In genomic region chr5:41893074-41893851, GRCh38 we compare ENCODE assay signal across 15 cellular contexts. TPM values are rescaled to one million over a fixed set of nuclear protein-coding genes. Genes with fewer than 3 reads are reported as not detected.
DNase-seq lines count a peak whose midpoint lies in the region; ATAC-seq, FAIRE-seq and TF ChIP-seq lines count a peak whose summit lies in the region.
"Had no signal": no experiment of that assay in that cellular context is flagged by ENCODE, and none has a peak within 500 bp of the region (broad histone marks: within the 10 kb centered on the region; RNA-seq: fewer than 3 reads in every experiment).

No MANE protein-coding gene starts in this region.

- CTCF ChIA-PET in activated CD4-positive, alpha-beta T cell treated with anti-CD3 and anti-CD28 coated beads, Interleukin-2, amount 10 ng/mL, durations not matched to agents 7 days and 5 days (lab: Charles Lee), result interaction anchor here (0.8 to 1.2 kb wide), 4 partner anchors 8 to 152 kb away, joined by 3 to 5 read pairs (median 3); partner anchors contain the start of gene RIMOC1
- CTCF ChIA-PET in GM12878 (lab: Yijun Ruan, JAX), result interaction anchor here (0.6 to 1.6 kb wide), 4 partner anchors 37 to 993 kb away, joined by 3 to 8 read pairs (median 6); no protein-coding TSS in a partner anchor

- in situ Hi-C loops in GM12878 (cut with MboI), result no loop called here

- TF ChIP-seq EP300 in GM12878 (IDR thresholded peaks at IDR 0.05; ENCODE audit: borderline replicate concordance in 1 of 2, control insufficient read depth in 1 of 2, low read depth in 2 of 2, low read length in 2 of 2), result no peak

- no peaks in the 10 kb centered on the region; the same call in 2 of the 3 replicates for H3K9me3 ChIP-seq in GM12878 (replicated peaks; ENCODE audit: control insufficient read depth, insufficient read depth, low read length)
- H3K9me3 ChIP-seq in lower lobe of right lung, result no peaks in the 10 kb centered on the region
- H3K9me3 ChIP-seq: gastroesophageal sphincter, sigmoid colon had no signal

- RAD21 ChIA-PET in GM12878 (lab: Charles Lee; ENCODE audit: unreplicated experiment), result interaction anchor here (2.7 kb wide), 1 partner anchor 11 kb away, joined by 6 read pairs; the partner anchor contains the start of gene RIMOC1

- H3K27me3 ChIP-seq in GM12878 (replicated peaks in 1 of 2; ENCODE audit: control insufficient read depth in 2 of 2, insufficient read depth in 2 of 2, low read length in 1 of 2), result no peaks in the 10 kb centered on the region
- H3K27me3 ChIP-seq in lower lobe of right lung (ENCODE audit: low read depth), result no peaks in the 10 kb centered on the region
- H3K27me3 ChIP-seq: sigmoid colon had no signal

- peak overlapping the region; percentile 5 for H3K4me3 Mint-ChIP-seq in activated CD4-positive, alpha-beta T cell treated with anti-CD3 and anti-CD28 coated beads, Interleukin-2, amount 10 ng/mL, durations not matched to agents 7 days and 5 days
- H3K4me3 Mint-ChIP-seq: effector memory CD8-positive, alpha-beta T cell had no signal

- H3K9ac ChIP-seq in GM12878 (ENCODE audit: control insufficient read depth, insufficient read depth, low read length), result no peak overlapping the region

- peak; percentile 95 for FAIRE-seq in GM12878 (lab: Jason Lieb, UNC)
- FAIRE-seq: keratinocyte had no signal

- POLR2A ChIA-PET in activated CD4-positive, alpha-beta T cell treated with anti-CD3 and anti-CD28 coated beads, Interleukin-2, amount 10 ng/mL, durations not matched to agents 7 days and 5 days (lab: Charles Lee), result no interaction called here
- POLR2A ChIA-PET in GM12878 (lab: Charles Lee), result interaction anchor here (0.7 to 1.5 kb wide), 3 partner anchors 9 to 16 kb away, joined by 3 read pairs; no protein-coding TSS in a partner anchor

- peak overlapping the region; percentile 65 for H3K27ac Mint-ChIP-seq in activated CD4-positive, alpha-beta T cell treated with anti-CD3 and anti-CD28 coated beads, Interleukin-2, amount 10 ng/mL, durations not matched to agents 7 days and 5 days
- H3K27ac Mint-ChIP-seq: effector memory CD8-positive, alpha-beta T cell had no signal

- H3K9me3 Mint-ChIP-seq in activated CD4-positive, alpha-beta T cell treated with anti-CD3 and anti-CD28 coated beads, Interleukin-2, amount 10 ng/mL, durations not matched to agents 7 days and 5 days, result peaks cover 2% of the 10 kb centered on the region
- H3K9me3 Mint-ChIP-seq: effector memory CD8-positive, alpha-beta T cell had no signal

- WGBS in GM12878 (ENCODE audit: insufficient coverage, insufficient replicate concordance, low lambda C conversion rate, missing lambda C conversion rate), result 94% methylated on average over 3 of the region's 3 CpGs

- TF ChIP-seq CTCF in GM12878 (IDR thresholded peaks at IDR 0.05 in 2 of 3, conservative IDR thresholded peaks at IDR 0.05 in 1 of 3; ENCODE audit: control insufficient read depth in 2 of 3, extremely low read depth in 1 of 3, insufficient read depth in 1 of 3, low read depth in 3 of 3, low read length in 3 of 3) (no peak), lower lobe of right lung (IDR thresholded peaks at IDR 0.05) (no peak)

- peak overlapping the region; percentile 80 for H3K4me2 ChIP-seq in GM12878 (ENCODE audit: control insufficient read depth, insufficient read depth)

- TF ChIP-seq RAD21 in GM12878 (IDR thresholded peaks at IDR 0.05; ENCODE audit: insufficient read depth, low read depth, low read length), result no peak

- H3K27ac ChIP-seq in GM12878 (ENCODE audit: control insufficient read depth, insufficient read depth) (peak overlapping the region; percentile 18; the same call in 1 of the 2 replicates), lower lobe of right lung (no peak overlapping the region)
- H3K27ac ChIP-seq: gastroesophageal sphincter, sigmoid colon had no signal

- SMC1A ChIA-PET in GM12878 (lab: Charles Lee; ENCODE audit: uncharacterized antibody, unreplicated experiment), result interaction anchor here (0.7 to 1.8 kb wide), 7 partner anchors 8 to 555 kb away, joined by 3 to 6 read pairs (median 4); partner anchors contain the start of gene RIMOC1

- peak overlapping the region; percentile 82 for H2AFZ ChIP-seq in GM12878 (ENCODE audit: control insufficient read depth, low read depth, low read length)

- H4K20me1 ChIP-seq in GM12878 (ENCODE audit: control insufficient read depth, insufficient read depth), result no peaks in the 10 kb centered on the region

- intact Hi-C loops in GM12878 (cut with micrococcal nuclease; ENCODE audit: unreplicated experiment) (no loop called here), lower lobe of right lung (cut with DNase I) (no loop called here)

- H3K27me3 Mint-ChIP-seq in activated CD4-positive, alpha-beta T cell treated with anti-CD3 and anti-CD28 coated beads, Interleukin-2, amount 10 ng/mL, durations not matched to agents 7 days and 5 days, result peaks cover 36% of the 10 kb centered on the region

- no peaks in the 10 kb centered on the region for H3K36me3 ChIP-seq in GM12878 (ENCODE audit: control insufficient read depth in 2 of 2, insufficient read depth in 2 of 2, low read length in 1 of 2)
- H3K36me3 ChIP-seq in lower lobe of right lung, result no peaks in the 10 kb centered on the region
- H3K36me3 ChIP-seq: gastroesophageal sphincter, sigmoid colon had no signal

- peak; percentile 75 for ATAC-seq in GM21515 (IDR thresholded peaks at IDR 0.05; ENCODE audit: unreplicated experiment)
- ATAC-seq in HG03135 (IDR thresholded peaks at IDR 0.05; ENCODE audit: unreplicated experiment), result peak; percentile 69
- ATAC-seq in GM12878, result peak; percentile 70
- ATAC-seq in lower lobe of right lung, result no peak
- ATAC-seq: effector memory CD8-positive, alpha-beta T cell; gastroesophageal sphincter; naive thymus-derived CD4-positive, alpha-beta T cell had no signal

- no peaks in the 10 kb centered on the region for H3K79me2 ChIP-seq in GM12878 (ENCODE audit: control insufficient read depth, insufficient read depth, low read length)

- no peak for TF ChIP-seq POLR2A in GM12878 (IDR thresholded peaks at IDR 0.05; ENCODE audit: low read depth, low read length)

- no peak overlapping the region for H3K4me3 ChIP-seq in GM12878
- H3K4me3 ChIP-seq in lower lobe of right lung, result no peak overlapping the region
- H3K4me3 ChIP-seq: gastroesophageal sphincter, sigmoid colon had no signal

- BruUV-seq in GM12878 (replicated peaks; lab: Mats Ljungman, UMichigan), result no TSS peak

- H3K36me3 Mint-ChIP-seq in activated CD4-positive, alpha-beta T cell treated with anti-CD3 and anti-CD28 coated beads, Interleukin-2, amount 10 ng/mL, durations not matched to agents 7 days and 5 days (ENCODE audit: low read depth), result peaks cover 7% of the 10 kb centered on the region

- H3K4me1 ChIP-seq in GM12878 (ENCODE audit: control insufficient read depth, insufficient read depth, low read length), result 0 out of 2 replicates have a peak, but pooled peaks cover 6% of the 10 kb centered on the region
- no peaks in the 10 kb centered on the region for H3K4me1 ChIP-seq in lower lobe of right lung
- H3K4me1 ChIP-seq: gastroesophageal sphincter, sigmoid colon had no signal

- DNase-seq in activated CD4-positive, alpha-beta T cell treated with anti-CD3 and anti-CD28 coated beads, Interleukin-2, amount 10 ng/mL, durations not matched to agents 7 days and 5 days, result no peak
- DNase-seq in activated CD4-positive, alpha-beta T cell treated with anti-CD3 and anti-CD28 coated beads for 1 hour, result no peak
- DNase-seq in GM12878 (ENCODE audit: low read depth, low spot score) (no peak), SW 1271 (lab: John Stamatoyannopoulos, UW) (no peak), medulla oblongata (ENCODE audit: extremely low spot score) (no peak), lower lobe of right lung (no peak)
- DNase-seq: effector memory CD8-positive, alpha-beta T cell; naive thymus-derived CD4-positive, alpha-beta T cell; NCI-H2081 treated with DMSO at 0.1 percent for 48 hours; sigmoid colon; T-helper 9 cell had no signal

- H3K4me1 Mint-ChIP-seq in activated CD4-positive, alpha-beta T cell treated with anti-CD3 and anti-CD28 coated beads, Interleukin-2, amount 10 ng/mL, durations not matched to agents 7 days and 5 days, result peaks cover 22% of the 10 kb centered on the region

RNA-seq across cellular contexts. Expression of gene RIMOC1, which starts 10.9 kb away (rescaled TPM):
- 10 to 100 TPM; 24.3 to 25.3 TPM for total RNA-seq in activated CD4-positive, alpha-beta T cell treated with anti-CD3 and anti-CD28 coated beads, Interleukin-2, amount 10 ng/mL, durations not matched to agents 7 days and 5 days
- 13.2 and 16.0 TPM in 2 replicates for total RNA-seq in GM12878 (2013; cell fraction: nucleolus; rRNA removed)
- total RNA-seq in GM12878 (2014; rRNA removed) (14.2 and 15.3 TPM in 2 replicates), GM12878 (2014; rRNA removed; fragmentation: Illumina TruSeq; extraction: Trizol) (14.8 and 16.1 TPM in 2 replicates), GM12878 (2021) (24.6 and 25.9 TPM in 2 replicates), lower lobe of right lung (25.1 TPM)
- 2.8 TPM for polyA plus RNA-seq in GM12878 (2011; ENCODE audit: low read depth)
- polyA plus RNA-seq in GM12878 (2011; rRNA removed) (33.1 and 46.1 TPM in 2 replicates), GM12878 (2014; fragmentation: Illumina TruSeq; extraction: Trizol) (22.4 and 27.0 TPM in 2 replicates), GM12878 (2014; fragmentation: Nextera tagmentation; extraction: Ambion mirVana) (10 to 100 TPM in 1 of 2 experiments, 1 to 10 TPM in 1; 3.9 to 10.5 TPM), GM12878 (2014; rRNA removed) (12.3 and 14.3 TPM in 2 replicates), GM12878 (2016; fragmentation: Nextera tagmentation; extraction: Ambion mirVana) (10 to 100 TPM; 17.3 to 21.4 TPM)
- polyA plus RNA-seq in GM12878 (2011; cell fraction: cytosol; rRNA removed), result 9.7 and 12.8 TPM in 2 replicates
- polyA plus RNA-seq in GM12878 (2011; cell fraction: nucleus; rRNA removed), result 12.9 and 14.4 TPM in 2 replicates
- 4.5 and 8.8 TPM in 2 replicates for polyA plus RNA-seq in GM12878 (2012)
- 24.1 and 27.5 TPM in 2 replicates for polyA minus RNA-seq in GM12878 (2011; rRNA and poly(A)+ RNA removed)
- polyA minus RNA-seq in GM12878 (2011; cell fraction: cytosol; rRNA and poly(A)+ RNA removed), result 8.7 and 9.3 TPM in 2 replicates
- polyA minus RNA-seq in GM12878 (2011; cell fraction: nucleus; rRNA and poly(A)+ RNA removed), result 7.7 and 9.4 TPM in 2 replicates

RNA-seq across cellular contexts. Expression of gene OXCT1, which starts 23.0 kb away (rescaled TPM):
- 10 to 100 TPM; 58.7 to 59.9 TPM for total RNA-seq in activated CD4-positive, alpha-beta T cell treated with anti-CD3 and anti-CD28 coated beads, Interleukin-2, amount 10 ng/mL, durations not matched to agents 7 days and 5 days
- 33.6 and 40.7 TPM in 2 replicates for total RNA-seq in GM12878 (2013; cell fraction: nucleolus; rRNA removed)
- 50.0 and 63.2 TPM in 2 replicates for total RNA-seq in GM12878 (2014; rRNA removed)
- 94.7 and 95.8 TPM in 2 replicates for total RNA-seq in GM12878 (2014; rRNA removed; fragmentation: Illumina TruSeq; extraction: Trizol)
- total RNA-seq in GM12878 (2021), result 68.4 and 71.1 TPM in 2 replicates
- polyA plus RNA-seq in GM12878 (2011; ENCODE audit: low read depth), result 28.3 TPM
- 62.9 and 91.8 TPM in 2 replicates for polyA plus RNA-seq in GM12878 (2011; rRNA removed)
- 22.9 and 24.3 TPM in 2 replicates for polyA plus RNA-seq in GM12878 (2011; cell fraction: cytosol; rRNA removed)
- 34.5 and 49.2 TPM in 2 replicates for polyA plus RNA-seq in GM12878 (2011; cell fraction: nucleus; rRNA removed)
- polyA plus RNA-seq in GM12878 (2012), result 43.7 and 46.5 TPM in 2 replicates
- polyA plus RNA-seq in GM12878 (2014; fragmentation: Illumina TruSeq; extraction: Trizol), result 101 and 129 TPM in 2 replicates
- polyA plus RNA-seq in GM12878 (2014; fragmentation: Nextera tagmentation; extraction: Ambion mirVana), result 10 to 100 TPM; 46.9 to 61.3 TPM
- polyA plus RNA-seq in GM12878 (2014; rRNA removed), result 61.5 and 72.5 TPM in 2 replicates
- 100 to 1,000 TPM in 1 of 2 experiments, 10 to 100 TPM in 1; 96.1 to 103 TPM for polyA plus RNA-seq in GM12878 (2016; fragmentation: Nextera tagmentation; extraction: Ambion mirVana)
- polyA minus RNA-seq in GM12878 (2011; rRNA and poly(A)+ RNA removed), result 34.4 and 56.9 TPM in 2 replicates
- polyA minus RNA-seq in GM12878 (2011; cell fraction: cytosol; rRNA and poly(A)+ RNA removed), result 16.0 and 22.2 TPM in 2 replicates
- 25.8 and 40.1 TPM in 2 replicates for polyA minus RNA-seq in GM12878 (2011; cell fraction: nucleus; rRNA and poly(A)+ RNA removed)
- total RNA-seq in lower lobe of right lung, result 10.2 TPM

RNA-seq across cellular contexts. Expression of gene FBXO4, which starts 31.8 kb away (rescaled TPM):
- total RNA-seq in activated CD4-positive, alpha-beta T cell treated with anti-CD3 and anti-CD28 coated beads, Interleukin-2, amount 10 ng/mL, durations not matched to agents 7 days and 5 days, result 10 to 100 TPM; 13.9 to 14.8 TPM
- 19.1 and 22.0 TPM in 2 replicates for total RNA-seq in GM12878 (2013; cell fraction: nucleolus; rRNA removed)
- total RNA-seq in GM12878 (2014; rRNA removed) (19.3 and 28.9 TPM in 2 replicates), GM12878 (2014; rRNA removed; fragmentation: Illumina TruSeq; extraction: Trizol) (21.7 and 22.1 TPM in 2 replicates), GM12878 (2021) (14.8 and 16.5 TPM in 2 replicates), lower lobe of right lung (8.5 TPM)
- 5.4 TPM for polyA plus RNA-seq in GM12878 (2011; ENCODE audit: low read depth)
- polyA plus RNA-seq in GM12878 (2011; rRNA removed) (30.5 and 43.5 TPM in 2 replicates), GM12878 (2014; fragmentation: Illumina TruSeq; extraction: Trizol) (21.7 and 33.8 TPM in 2 replicates), GM12878 (2014; fragmentation: Nextera tagmentation; extraction: Ambion mirVana) (10 to 100 TPM in 1 of 2 experiments, 1 to 10 TPM in 1; 7.2 to 13.8 TPM), GM12878 (2014; rRNA removed) (14.8 and 19.4 TPM in 2 replicates), GM12878 (2016; fragmentation: Nextera tagmentation; extraction: Ambion mirVana) (10 to 100 TPM; 19.9 to 24.3 TPM)
- polyA plus RNA-seq in GM12878 (2011; cell fraction: cytosol; rRNA removed), result 10.1 and 13.5 TPM in 2 replicates
- polyA plus RNA-seq in GM12878 (2011; cell fraction: nucleus; rRNA removed), result 11.3 and 12.0 TPM in 2 replicates
- polyA plus RNA-seq in GM12878 (2012), result 10.3 and 11.5 TPM in 2 replicates
- polyA minus RNA-seq in GM12878 (2011; rRNA and poly(A)+ RNA removed), result 11.0 and 13.1 TPM in 2 replicates
- polyA minus RNA-seq in GM12878 (2011; cell fraction: cytosol; rRNA and poly(A)+ RNA removed), result 5.8 and 7.9 TPM in 2 replicates
- polyA minus RNA-seq in GM12878 (2011; cell fraction: nucleus; rRNA and poly(A)+ RNA removed), result 5.6 and 8.1 TPM in 2 replicates

Comparison
In these comparisons a context has a peak if more than half of its experiments do, and no peak if none do; other contexts are left out.
1. ATAC-seq: peak in GM21515 (single experiment), HG03135 (single experiment) and GM12878 (single experiment); none in lower lobe of right lung (0 of 2).